In the genomic region with DNA sequence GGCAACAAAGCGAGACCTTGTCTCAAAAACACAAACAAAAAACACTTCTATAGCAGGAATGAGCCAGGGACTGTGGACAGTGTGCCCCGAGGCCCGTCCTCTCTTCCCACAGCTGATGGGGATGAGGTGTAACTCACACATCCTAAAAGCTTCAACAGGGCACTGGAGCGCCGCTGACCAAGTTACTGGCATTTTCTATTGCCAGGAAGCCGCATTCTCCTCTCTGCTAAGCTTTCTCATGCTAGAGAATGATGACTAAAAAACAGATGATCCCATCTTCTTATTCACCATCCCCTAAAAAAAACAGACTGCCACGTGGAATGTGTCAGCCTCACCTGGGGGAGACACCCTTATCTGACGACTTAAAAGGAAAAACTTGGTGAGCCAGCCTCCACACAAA, we compare ENCODE assay signal across 13 cellular contexts. TPM values are rescaled to one million over a fixed set of nuclear protein-coding genes. Genes with fewer than 3 reads are reported as not detected.
DNase-seq lines count a peak whose midpoint lies in the region; ATAC-seq and TF ChIP-seq lines count a peak whose summit lies in the region.
"Had no signal": no experiment of that assay in that cellular context is flagged by ENCODE, and none has a peak within 500 bp of the region (broad histone marks: within the 10 kb centered on the region; RNA-seq: fewer than 3 reads in every experiment).

No MANE protein-coding gene starts in this region.

- WGBS in body of pancreas, 2 donors, result 73 to 79% methylated on average over 8 of the region's 8 CpGs

- H3K4me3 ChIP-seq in body of pancreas, result no peak overlapping the region
- H3K4me3 ChIP-seq: lung had no signal

- TF ChIP-seq CTCF in glutamatergic neuron (IDR thresholded peaks at IDR 0.05; ENCODE audit: partially characterized antibody, unreplicated experiment) (no peak), body of pancreas (IDR thresholded peaks at IDR 0.05) (no peak)

- peak; percentile 0 for DNase-seq in activated naive CD4-positive, alpha-beta T cell treated with anti-CD3 and anti-CD28 coated beads, Interleukin-2, amount 10 ng/mL, durations not matched to agents 7 days and 5 days
- no peak for DNase-seq in activated naive CD4-positive, alpha-beta T cell (lab: John Stamatoyannopoulos, UW)
- no peak for DNase-seq in activated CD4-positive, alpha-beta memory T cell treated with anti-CD3 and anti-CD28 coated beads for 36 hours
- no peak for DNase-seq in glutamatergic neuron
- no peak for DNase-seq in stimulated activated naive B cell treated with anti-CD40 and anti-IgM and Interleukin-4, amounts not matched to agents 10 μg/mL and 1 μg/mL and 100 μg/mL, for 72 hours
- DNase-seq in T1000 (lab: John Stamatoyannopoulos, UW), result no peak
- DNase-seq in body of pancreas, result no peak
- DNase-seq in HCEC 1CT, result no peak
- DNase-seq: foreskin melanocyte, MM.1S had no signal

- no peak overlapping the region for H3K4me3 Mint-ChIP-seq in activated naive CD4-positive, alpha-beta T cell treated with anti-CD3 and anti-CD28 coated beads, Interleukin-2, amount 10 ng/mL, durations not matched to agents 7 days and 5 days
- no peak overlapping the region for H3K4me3 Mint-ChIP-seq in activated CD4-positive, alpha-beta memory T cell treated with anti-CD3 and anti-CD28 coated beads for 36 hours
- no peak overlapping the region for H3K4me3 Mint-ChIP-seq in glutamatergic neuron (ENCODE audit: unreplicated experiment)
- peak overlapping the region in 1 of 2 donors; percentile 10 for H3K4me3 Mint-ChIP-seq in stimulated activated naive B cell treated with anti-CD40 and anti-IgM and Interleukin-4, amounts not matched to agents 10 μg/mL and 1 μg/mL and 100 μg/mL, for 72 hours

- POLR2A ChIA-PET in activated CD4-positive, alpha-beta memory T cell treated with anti-CD3 and anti-CD28 coated beads for 36 hours (lab: Charles Lee), result interaction anchor here (2.1 kb wide), 1 partner anchor 16 kb away, joined by 11 read pairs; the partner anchor contains the start of gene CARHSP1

- H3K9me3 Mint-ChIP-seq in activated naive CD4-positive, alpha-beta T cell treated with anti-CD3 and anti-CD28 coated beads, Interleukin-2, amount 10 ng/mL, durations not matched to agents 7 days and 5 days, result no peaks in the 10 kb centered on the region
- H3K9me3 Mint-ChIP-seq in activated CD4-positive, alpha-beta memory T cell treated with anti-CD3 and anti-CD28 coated beads for 36 hours, result no peaks in the 10 kb centered on the region
- peaks cover 10% of the 10 kb centered on the region for H3K9me3 Mint-ChIP-seq in glutamatergic neuron (ENCODE audit: unreplicated experiment)
- no peaks in the 10 kb centered on the region for H3K9me3 Mint-ChIP-seq in stimulated activated naive B cell treated with anti-CD40 and anti-IgM and Interleukin-4, amounts not matched to agents 10 μg/mL and 1 μg/mL and 100 μg/mL, for 72 hours

- H3K27me3 Mint-ChIP-seq in activated naive CD4-positive, alpha-beta T cell treated with anti-CD3 and anti-CD28 coated beads, Interleukin-2, amount 10 ng/mL, durations not matched to agents 7 days and 5 days, result no peaks in the 10 kb centered on the region
- no peaks in the 10 kb centered on the region for H3K27me3 Mint-ChIP-seq in activated CD4-positive, alpha-beta memory T cell treated with anti-CD3 and anti-CD28 coated beads for 36 hours
- H3K27me3 Mint-ChIP-seq in glutamatergic neuron (ENCODE audit: unreplicated experiment), result peaks cover 3% of the 10 kb centered on the region
- H3K27me3 Mint-ChIP-seq in stimulated activated naive B cell treated with anti-CD40 and anti-IgM and Interleukin-4, amounts not matched to agents 10 μg/mL and 1 μg/mL and 100 μg/mL, for 72 hours, result no peaks in the 10 kb centered on the region
- H3K27me3 Mint-ChIP-seq: progenitor cell of endocrine pancreas had no signal

- TF ChIP-seq POLR2A in body of pancreas (IDR thresholded peaks at IDR 0.05), result no peak

- peaks cover 0 to 23% of the 10 kb centered on the region in 2 donors for H3K36me3 ChIP-seq in body of pancreas (replicated peaks in 1 of 2; ENCODE audit: insufficient read depth in 1 of 2, low read depth in 2 of 2)

- no peaks in the 10 kb centered on the region for H3K9me3 ChIP-seq in body of pancreas

- H3K4me1 ChIP-seq in body of pancreas, result peaks cover 16% of the 10 kb centered on the region

- peaks cover 53% of the 10 kb centered on the region for H3K4me1 Mint-ChIP-seq in activated naive CD4-positive, alpha-beta T cell treated with anti-CD3 and anti-CD28 coated beads, Interleukin-2, amount 10 ng/mL, durations not matched to agents 7 days and 5 days
- peaks cover 47% of the 10 kb centered on the region for H3K4me1 Mint-ChIP-seq in activated CD4-positive, alpha-beta memory T cell treated with anti-CD3 and anti-CD28 coated beads for 36 hours (ENCODE audit: low read depth)
- H3K4me1 Mint-ChIP-seq in glutamatergic neuron (ENCODE audit: low read depth, unreplicated experiment), result peaks cover 40% of the 10 kb centered on the region
- H3K4me1 Mint-ChIP-seq in stimulated activated naive B cell treated with anti-CD40 and anti-IgM and Interleukin-4, amounts not matched to agents 10 μg/mL and 1 μg/mL and 100 μg/mL, for 72 hours, result peaks cover 35 to 39% of the 10 kb centered on the region in 2 donors

- H3K36me3 Mint-ChIP-seq in activated naive CD4-positive, alpha-beta T cell treated with anti-CD3 and anti-CD28 coated beads, Interleukin-2, amount 10 ng/mL, durations not matched to agents 7 days and 5 days, result peaks cover 50% of the 10 kb centered on the region
- H3K36me3 Mint-ChIP-seq in activated CD4-positive, alpha-beta memory T cell treated with anti-CD3 and anti-CD28 coated beads for 36 hours, result peaks cover 46% of the 10 kb centered on the region
- H3K36me3 Mint-ChIP-seq in glutamatergic neuron (ENCODE audit: unreplicated experiment), result no peaks in the 10 kb centered on the region
- peaks cover 39 to 60% of the 10 kb centered on the region in 2 donors for H3K36me3 Mint-ChIP-seq in stimulated activated naive B cell treated with anti-CD40 and anti-IgM and Interleukin-4, amounts not matched to agents 10 μg/mL and 1 μg/mL and 100 μg/mL, for 72 hours

- H3K27me3 ChIP-seq in body of pancreas, result no peaks in the 10 kb centered on the region

- H3K27ac ChIP-seq in body of pancreas, result peak overlapping the region in 2 of 4 donors; percentile 42 to 46

- ATAC-seq in stimulated activated naive B cell treated with anti-CD40 and anti-IgM and Interleukin-4, amounts not matched to agents 10 μg/mL and 1 μg/mL and 100 μg/mL, for 72 hours (replicated peaks), result no peak
- no peak for ATAC-seq in body of pancreas

- intact Hi-C loops in activated CD4-positive, alpha-beta memory T cell treated with anti-CD3 and anti-CD28 coated beads for 36 hours (cut with micrococcal nuclease), result no loop called here
- intact Hi-C loops in body of pancreas (cut with DNase I), result loop anchor here (10.0 kb wide), 1 partner anchor 48 kb away; no protein-coding TSS in a partner anchor

- CTCF ChIA-PET in activated naive CD4-positive, alpha-beta T cell treated with anti-CD3 and anti-CD28 coated beads, Interleukin-2, amount 10 ng/mL, durations not matched to agents 7 days and 5 days (lab: Charles Lee), result interaction anchor here (1.4 kb wide), 1 partner anchor 28 kb away, joined by 6 read pairs; no protein-coding TSS in a partner anchor
- CTCF ChIA-PET in activated CD4-positive, alpha-beta memory T cell treated with anti-CD3 and anti-CD28 coated beads for 36 hours (lab: Charles Lee), result interaction anchor here (4.3 kb wide), 1 partner anchor 28 kb away, joined by 20 read pairs; no protein-coding TSS in a partner anchor

- H3K27ac Mint-ChIP-seq in activated naive CD4-positive, alpha-beta T cell treated with anti-CD3 and anti-CD28 coated beads, Interleukin-2, amount 10 ng/mL, durations not matched to agents 7 days and 5 days, result peak overlapping the region; percentile 7
- peak overlapping the region; percentile 51 for H3K27ac Mint-ChIP-seq in activated CD4-positive, alpha-beta memory T cell treated with anti-CD3 and anti-CD28 coated beads for 36 hours
- H3K27ac Mint-ChIP-seq in glutamatergic neuron (ENCODE audit: unreplicated experiment), result peak overlapping the region; percentile 36
- H3K27ac Mint-ChIP-seq in stimulated activated naive B cell treated with anti-CD40 and anti-IgM and Interleukin-4, amounts not matched to agents 10 μg/mL and 1 μg/mL and 100 μg/mL, for 72 hours, result peak overlapping the region; percentile 75

RNA-seq across cellular contexts. Expression of gene CARHSP1, which starts 16.3 kb away (rescaled TPM):
- total RNA-seq in activated CD4-positive, alpha-beta memory T cell treated with anti-CD3 and anti-CD28 coated beads for 36 hours, result 10 to 100 TPM; 64.9 to 73.1 TPM
- total RNA-seq in glutamatergic neuron (ENCODE audit: unreplicated experiment) (180 TPM), body of pancreas (10 to 100 TPM; 16.5 to 59.9 TPM)

RNA-seq across cellular contexts. Expression of gene LITAFD, which starts 29.6 kb away (rescaled TPM):
- total RNA-seq in activated CD4-positive, alpha-beta memory T cell treated with anti-CD3 and anti-CD28 coated beads for 36 hours, result not detected
- total RNA-seq in glutamatergic neuron (ENCODE audit: unreplicated experiment) (not detected), body of pancreas (not detected)
- total RNA-seq: cerebellum, lung, progenitor cell of endocrine pancreas had no signal

RNA-seq across cellular contexts. Expression of gene PMM2, which starts 54.9 kb away (rescaled TPM):
- 10 to 100 TPM; 34.0 to 36.0 TPM for total RNA-seq in activated CD4-positive, alpha-beta memory T cell treated with anti-CD3 and anti-CD28 coated beads for 36 hours
- total RNA-seq in glutamatergic neuron (ENCODE audit: unreplicated experiment) (23.2 TPM), body of pancreas (100 to 1,000 TPM in 1 of 2 donors, 10 to 100 TPM in 1; 34.8 to 127 TPM)

RNA-seq across cellular contexts. Expression of gene TMEM186, which starts 55.1 kb away (rescaled TPM):
- total RNA-seq in activated CD4-positive, alpha-beta memory T cell treated with anti-CD3 and anti-CD28 coated beads for 36 hours, result 10 to 100 TPM; 16.0 TPM
- total RNA-seq in glutamatergic neuron (ENCODE audit: unreplicated experiment), result 7.3 TPM
- 1 to 10 TPM in 1 of 2 donors, under 1 TPM in 1; 0.99 to 3.6 TPM for total RNA-seq in body of pancreas

Comparison
In these comparisons a context has a peak if more than half of its experiments do, and no peak if none do; other contexts are left out.
1. H3K27ac Mint-ChIP-seq: peak in every context shown above with its lines; median percentile 75 in stimulated activated naive B cell treated with anti-CD40 and anti-IgM and Interleukin-4, amounts not matched to agents 10 μg/mL and 1 μg/mL and 100 μg/mL, for 72 hours; 51 in activated CD4-positive, alpha-beta memory T cell treated with anti-CD3 and anti-CD28 coated beads for 36 hours; 36 in glutamatergic neuron; 7 in activated naive CD4-positive, alpha-beta T cell treated with anti-CD3 and anti-CD28 coated beads, Interleukin-2, amount 10 ng/mL, durations not matched to agents 7 days and 5 days.